ENCODE assay signal across 23 cellular contexts in genomic region chr12:116964740-116965090, GRCh38. TPM values are rescaled to one million over a fixed set of nuclear protein-coding genes. Genes with fewer than 3 reads are reported as not detected.
DNase-seq lines count a peak whose midpoint lies in the region; ATAC-seq and TF ChIP-seq lines count a peak whose summit lies in the region.
"Had no signal": no experiment of that assay in that cellular context is flagged by ENCODE, and none has a peak within 500 bp of the region (broad histone marks: within the 10 kb centered on the region; RNA-seq: fewer than 3 reads in every experiment).

No MANE protein-coding gene starts in this region.

- H2AFZ ChIP-seq in mesenchymal stem cell (ENCODE audit: low read depth, low read length) = no peak overlapping the region
- H2AFZ ChIP-seq in neural progenitor cell (replicated peaks) = no peak overlapping the region

- H2BK120ac ChIP-seq in mesenchymal stem cell (ENCODE audit: low read depth, low read length) = no peak overlapping the region

- H4K20me1 ChIP-seq in neural progenitor cell (ENCODE audit: low read depth) = peaks cover 19% of the 10 kb centered on the region

- peaks cover 12% of the 10 kb centered on the region for H3K36me3 Mint-ChIP-seq in neural progenitor cell
- H3K36me3 Mint-ChIP-seq: natural killer cell treated with Interleukin-12 subunit alpha and Interleukin-12 subunit beta and Interleukin-15 and Interleukin-18, amount 100 ng/mL, for 72 hours had no signal

- H3K4me3 Mint-ChIP-seq in neural progenitor cell = no peak overlapping the region
- H3K4me3 Mint-ChIP-seq: activated naive CD8-positive, alpha-beta T cell treated with anti-CD3 and anti-CD28 coated beads for 36 hours; natural killer cell treated with Interleukin-12 subunit alpha and Interleukin-12 subunit beta and Interleukin-15 and Interleukin-18, amount 100 ng/mL, for 72 hours had no signal

- H4K8ac ChIP-seq in mesenchymal stem cell (ENCODE audit: low read length) = no peak overlapping the region

- H3K4me2 ChIP-seq in mesenchymal stem cell (ENCODE audit: low read length, poor library complexity, severe bottlenecking) (no peak overlapping the region), neural progenitor cell (no peak overlapping the region)

- no peak for TF ChIP-seq CTCF in neural progenitor cell (IDR thresholded peaks at IDR 0.05)

- H3K9me3 Mint-ChIP-seq in neural progenitor cell = no peaks in the 10 kb centered on the region
- H3K9me3 Mint-ChIP-seq: activated naive CD8-positive, alpha-beta T cell treated with anti-CD3 and anti-CD28 coated beads for 36 hours; activated T-helper 2 cell treated with anti-CD3 and anti-CD28 coated beads, Interferon-gamma antibody, Interleukin-2, Interleukin-4, amounts not matched to agents 10 μg/mL and 5 μg/mL and 100 μg/mL, durations not matched to agents 14 hours and 24 hours and 36 hours; natural killer cell treated with Interleukin-12 subunit alpha and Interleukin-12 subunit beta and Interleukin-15 and Interleukin-18, amount 100 ng/mL, for 72 hours had no signal

- no peak overlapping the region for H2AK5ac ChIP-seq in mesenchymal stem cell (ENCODE audit: low read length, severe bottlenecking)

- peak overlapping the region in 1 of 2 experiments; percentile 14 for H3K23ac ChIP-seq in mesenchymal stem cell (ENCODE audit: low read length in 2 of 2)

- H3K9ac ChIP-seq in mesenchymal stem cell (ENCODE audit: low read length) = no peak overlapping the region
- no peak overlapping the region for H3K9ac ChIP-seq in neural progenitor cell

- no peak overlapping the region for H2BK15ac ChIP-seq in mesenchymal stem cell (ENCODE audit: low read depth, poor library complexity, severe bottlenecking)

- ATAC-seq in activated CD4-positive, CD25-positive, alpha-beta regulatory T cell treated with anti-CD3 and anti-CD28 coated beads, Interleukin-2, amount 50 U/mL, for 24 hours = no peak
- ATAC-seq: natural killer cell treated with Interleukin-12 subunit alpha and Interleukin-12 subunit beta and Interleukin-15 and Interleukin-18, amount 100 ng/mL, for 72 hours; right lobe of liver; SK-N-SH treated with all-trans-retinoic acid at 6 μM for 48 hours had no signal

- no peak overlapping the region for H3K4me3 ChIP-seq in mesenchymal stem cell (ENCODE audit: insufficient read depth in 1 of 2, low read depth in 1 of 2, low read length in 2 of 2)
- no peak overlapping the region for H3K4me3 ChIP-seq in neural progenitor cell
- H3K4me3 ChIP-seq: left ventricle myocardium inferior, pancreas, right lobe of liver had no signal

- no peak overlapping the region for H3K27ac ChIP-seq in mesenchymal stem cell (ENCODE audit: low read length, poor library complexity, severe bottlenecking)
- H3K27ac ChIP-seq in neural progenitor cell = no peak overlapping the region
- H3K27ac ChIP-seq: epithelial cell of prostate, left ventricle myocardium inferior, pancreas, right lobe of liver had no signal

- H4K91ac ChIP-seq in mesenchymal stem cell (ENCODE audit: low read length) = no peak overlapping the region

- H3K27ac Mint-ChIP-seq in neural progenitor cell = no peak overlapping the region
- H3K27ac Mint-ChIP-seq: activated naive CD8-positive, alpha-beta T cell treated with anti-CD3 and anti-CD28 coated beads for 36 hours; activated T-helper 2 cell treated with anti-CD3 and anti-CD28 coated beads, Interferon-gamma antibody, Interleukin-2, Interleukin-4, amounts not matched to agents 10 μg/mL and 5 μg/mL and 100 μg/mL, durations not matched to agents 14 hours and 24 hours and 36 hours; natural killer cell treated with Interleukin-12 subunit alpha and Interleukin-12 subunit beta and Interleukin-15 and Interleukin-18, amount 100 ng/mL, for 72 hours had no signal

- no peak overlapping the region for H2BK5ac ChIP-seq in mesenchymal stem cell (ENCODE audit: low read depth, low read length, poor library complexity, severe bottlenecking)

- H3F3A ChIP-seq in neural progenitor cell (ENCODE audit: low read depth) = peaks cover 13% of the 10 kb centered on the region

- peaks cover 10% of the 10 kb centered on the region for H3K4me1 Mint-ChIP-seq in neural progenitor cell

- H3K36me3 ChIP-seq in mesenchymal stem cell (ENCODE audit: control insufficient read depth in 1 of 2, insufficient read depth in 2 of 2, low read depth in 1 of 2, low read length in 2 of 2) (peaks cover 17 to 57% of the 10 kb centered on the region in 2 experiments), neural progenitor cell (peaks cover 4% of the 10 kb centered on the region)
- H3K36me3 ChIP-seq: pancreas had no signal

- peaks cover 5% of the 10 kb centered on the region for H3K79me2 ChIP-seq in neural progenitor cell (ENCODE audit: low read depth)

- 81% methylated on average over 6 of the region's 6 CpGs for WGBS in mesenchymal stem cell

- H3K4me1 ChIP-seq in mesenchymal stem cell (ENCODE audit: control insufficient read depth, insufficient read depth, low read depth, low read length) = peaks cover 2% of the 10 kb centered on the region
- H3K4me1 ChIP-seq in neural progenitor cell = peaks cover 14% of the 10 kb centered on the region
- H3K4me1 ChIP-seq: Caco-2, pancreas, right lobe of liver had no signal

- H3K79me1 ChIP-seq in mesenchymal stem cell (replicated peaks; ENCODE audit: low read length, poor library complexity, severe bottlenecking) = peaks cover 41% of the 10 kb centered on the region

- no peak overlapping the region for H3K14ac ChIP-seq in mesenchymal stem cell (ENCODE audit: low read length in 2 of 2)

- H2BK12ac ChIP-seq in mesenchymal stem cell (ENCODE audit: low read length in 2 of 2) = no peak overlapping the region

- DNase-seq in NCI-H2107 treated with DMSO at 0.1 percent for 48 hours (lab: John Stamatoyannopoulos, UW; ENCODE audit: unreplicated experiment) = peak; percentile 26
- no peak for DNase-seq in NCI-H2107 (lab: John Stamatoyannopoulos, UW)
- peak; percentile 85 for DNase-seq in NCI-H2029 (lab: John Stamatoyannopoulos, UW)
- DNase-seq in NCI-H524 treated with DMSO at 0.1 percent for 48 hours (lab: John Stamatoyannopoulos, UW) = peak; percentile 91
- DNase-seq in mesenchymal stem cell = peak; percentile 12
- DNase-seq in stimulated activated CD4-positive, alpha-beta T cell treated with anti-CD3 and anti-CD28 coated beads, Interleukin-12 subunit alpha, Interleukin-12 subunit beta, amount 100 ng/mL, for 4 hours = no peak
- no peak for DNase-seq in neural progenitor cell (ENCODE audit: low spot score)
- DNase-seq: activated CD4-positive, alpha-beta T cell treated with anti-CD3 and anti-CD28 coated beads, Interleukin-2, amount 50 U/mL, for 4 hours; activated CD8-positive, alpha-beta memory T cell treated with anti-CD3 and anti-CD28 coated beads, Interleukin-2, amount 50 U/mL, for 48 hours; activated naive CD8-positive, alpha-beta T cell treated with anti-CD3 and anti-CD28 coated beads for 36 hours; Caco-2; H7; hippocampal formation; left ventricle myocardium inferior; midbrain; NCI-H1930; pancreas; right lobe of liver had no signal

- no peaks in the 10 kb centered on the region for H3K27me3 ChIP-seq in mesenchymal stem cell (ENCODE audit: control insufficient read depth in 1 of 2, insufficient read depth in 1 of 2, low read length in 2 of 2)
- no peaks in the 10 kb centered on the region for H3K27me3 ChIP-seq in neural progenitor cell
- H3K27me3 ChIP-seq: pancreas, right lobe of liver had no signal

- H3K9me3 ChIP-seq in mesenchymal stem cell (ENCODE audit: control insufficient read depth, low read length) (no peaks in the 10 kb centered on the region), neural progenitor cell (ENCODE audit: low read depth) (no peaks in the 10 kb centered on the region)
- H3K9me3 ChIP-seq: Caco-2, left ventricle myocardium inferior, pancreas, right lobe of liver had no signal

- H3K18ac ChIP-seq in mesenchymal stem cell (ENCODE audit: low read depth in 1 of 2, low read length in 2 of 2) = no peak overlapping the region

- H3K27me3 Mint-ChIP-seq in neural progenitor cell (ENCODE audit: insufficient read depth, low read depth) = peaks cover 2% of the 10 kb centered on the region
- H3K27me3 Mint-ChIP-seq: activated naive CD8-positive, alpha-beta T cell treated with anti-CD3 and anti-CD28 coated beads for 36 hours; natural killer cell treated with Interleukin-12 subunit alpha and Interleukin-12 subunit beta and Interleukin-15 and Interleukin-18, amount 100 ng/mL, for 72 hours had no signal

- no peak overlapping the region for H3K4ac ChIP-seq in mesenchymal stem cell (ENCODE audit: low read depth in 1 of 2, low read length in 2 of 2)

RNA-seq across cellular contexts. Expression of gene FBXW8, which starts 54.0 kb away (rescaled TPM):
- 13.0 TPM for polyA plus RNA-seq in mesenchymal stem cell (2013, experiment 1 of 2)
- polyA plus RNA-seq in mesenchymal stem cell (2013, experiment 2 of 2) = 13.5 TPM
- total RNA-seq in neural progenitor cell (ENCODE audit: low replicate concordance) = 20.7 and 27.2 TPM in 2 replicates

Comparison
In these comparisons a context has a peak if more than half of its experiments do, and no peak if none do; other contexts are left out.
1. DNase-seq: peak in NCI-H2107 treated with DMSO at 0.1 percent for 48 hours (single experiment), NCI-H2029 (single experiment), NCI-H524 treated with DMSO at 0.1 percent for 48 hours (single experiment) and mesenchymal stem cell (single experiment); none in NCI-H2107 (single experiment), stimulated activated CD4-positive, alpha-beta T cell treated with anti-CD3 and anti-CD28 coated beads, Interleukin-12 subunit alpha, Interleukin-12 subunit beta, amount 100 ng/mL, for 4 hours (single experiment) and neural progenitor cell (single experiment).